14 cellular contexts compared by ENCODE assay signal in the genomic region with DNA sequence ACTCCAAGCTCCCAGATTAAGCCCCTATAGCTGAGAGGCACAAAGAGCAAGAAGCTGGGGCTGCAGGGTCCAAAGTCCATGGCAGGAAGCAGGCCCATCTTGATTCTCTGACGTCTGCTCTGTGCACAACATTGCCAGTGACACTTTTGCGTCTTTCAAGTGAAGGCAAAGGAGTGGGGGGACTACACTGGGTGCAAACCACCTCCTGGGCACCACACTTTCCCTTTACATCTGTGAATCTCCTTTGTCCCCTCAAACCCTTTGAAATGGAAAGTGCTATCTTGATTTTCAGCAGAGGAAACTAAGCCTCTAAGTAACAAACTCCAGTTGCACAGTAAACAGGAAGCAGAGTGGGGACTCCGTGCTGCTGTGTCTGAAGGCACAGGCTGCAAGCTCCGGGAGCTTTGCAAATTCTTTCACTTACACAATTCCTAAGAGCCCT.
DNase-seq lines count a peak whose midpoint lies in the region; ATAC-seq and TF ChIP-seq lines count a peak whose summit lies in the region.
"Had no signal": no experiment of that assay in that cellular context is flagged by ENCODE, and none has a peak within 500 bp of the region (broad histone marks: within the 10 kb centered on the region; RNA-seq: fewer than 3 reads in every experiment).

No MANE protein-coding gene starts in this region.

- intact Hi-C loops in natural killer cell (cut with micrococcal nuclease) = no loop called here

- H3K4me3 ChIP-seq in fibroblast of villous mesenchyme (ENCODE audit: low read depth, low read length) = no peak overlapping the region
- H3K4me3 ChIP-seq: breast epithelium had no signal

- peaks cover 12% of the 10 kb centered on the region in 2 donors for H3K4me1 Mint-ChIP-seq in natural killer cell

- peak overlapping the region; percentile 33 for H3K4me3 Mint-ChIP-seq in natural killer cell
- H3K4me3 Mint-ChIP-seq: activated T-cell treated with anti-CD3 and anti-CD28 coated beads, Interleukin-2, amount 50 U/mL, for 24 hours had no signal

- no peaks in the 10 kb centered on the region for H3K9me3 Mint-ChIP-seq in natural killer cell

- no peaks in the 10 kb centered on the region for H3K36me3 Mint-ChIP-seq in natural killer cell

- H3K27ac Mint-ChIP-seq in natural killer cell = peak overlapping the region; percentile 8 to 72
- H3K27ac Mint-ChIP-seq: activated T-cell treated with anti-CD3 and anti-CD28 coated beads, Interleukin-2, amount 50 U/mL, for 24 hours had no signal

- ATAC-seq in HG02943 (IDR thresholded peaks at IDR 0.05; ENCODE audit: low read depth, unreplicated experiment) = peak; percentile 68
- ATAC-seq in natural killer cell = peak in 2 of 3 donors; percentile 65 to 67
- ATAC-seq: esophagus mucosa had no signal

- peak; percentile 7 for DNase-seq in DMS53 treated with DMSO at 0.1 percent for 48 hours (lab: John Stamatoyannopoulos, UW; ENCODE audit: unreplicated experiment)
- DNase-seq in fibroblast of villous mesenchyme (ENCODE audit: low read depth) = peak; percentile 13
- DNase-seq in natural killer cell = no peak
- no peak for DNase-seq in NCI-H187 treated with DMSO at 0.1 percent for 48 hours (lab: John Stamatoyannopoulos, UW)
- no peak for DNase-seq in cerebellar nuclear complex (lab: John Stamatoyannopoulos, UW)
- no peak for DNase-seq in NCI-H1694 (lab: John Stamatoyannopoulos, UW)
- no peak for DNase-seq in foreskin melanocyte
- DNase-seq: activated T-cell treated with anti-CD3 and anti-CD28 coated beads, Interleukin-2, amount 50 U/mL, for 24 hours; islet precursor cell; SHP77; stimulated activated CD4-positive, alpha-beta T cell treated with anti-CD3 and anti-CD28 coated beads, Interleukin-4, amount 100 ng/mL, for 1 hour had no signal

- H3K27me3 Mint-ChIP-seq in natural killer cell (ENCODE audit: low read depth in 2 of 2) = no peaks in the 10 kb centered on the region
- H3K27me3 Mint-ChIP-seq: activated T-cell treated with anti-CD3 and anti-CD28 coated beads, Interleukin-2, amount 50 U/mL, for 24 hours had no signal

- TF ChIP-seq CTCF in fibroblast of villous mesenchyme (IDR thresholded peaks at IDR 0.05; ENCODE audit: insufficient read depth, low read depth, low read length) (no peak), natural killer cell (IDR thresholded peaks at IDR 0.05) (no peak)

Comparison
In these comparisons a context has a peak if more than half of its experiments do, and no peak if none do; other contexts are left out.
1. DNase-seq: peak in DMS53 treated with DMSO at 0.1 percent for 48 hours (single experiment) and fibroblast of villous mesenchyme (single experiment); none in natural killer cell (single experiment), NCI-H187 treated with DMSO at 0.1 percent for 48 hours (single experiment), cerebellar nuclear complex (0 of 2), NCI-H1694 (single experiment) and foreskin melanocyte (single experiment).